7 cellular contexts compared by ENCODE assay signal in genomic region chr5:143403607-143404415, GRCh38. TPM values are rescaled to one million over a fixed set of nuclear protein-coding genes. Genes with fewer than 3 reads are reported as not detected.
DNase-seq lines count a peak whose midpoint lies in the region; TF ChIP-seq lines count a peak whose summit lies in the region.

TSS of gene NR3C1 (minus strand) at chr5:143403686. CDS start at chr5:143400839, 2,847 bp downstream.

- H3K27ac ChIP-seq in sigmoid colon, result peak within 1 kb of the TSS; percentile 99

- CTCF ChIA-PET in HEK293T (lab: Yijun Ruan, JAX), result interaction anchor here (0.6 to 1.6 kb wide), 5 partner anchors 43 to 599 kb away, joined by 3 to 5 read pairs (median 3); no protein-coding TSS in a partner anchor

- no peaks in the 10 kb centered on the region for H3K27me3 ChIP-seq in sigmoid colon

- no peak for TF ChIP-seq POLR2A in sigmoid colon (IDR thresholded peaks at IDR 0.05)

- H3K9me3 ChIP-seq in sigmoid colon, result no peaks in the 10 kb centered on the region

- TF ChIP-seq CTCF in GM12874 (IDR thresholded peaks at IDR 0.05; ENCODE audit: insufficient read depth, low read depth, low read length), result peak; percentile 81
- peak in 3 of 4 experiments; percentile 33 to 44 (median 38) for TF ChIP-seq CTCF in sigmoid colon (IDR thresholded peaks at IDR 0.05)

- peaks cover 0 to 39% (median 31%) of the 10 kb centered on the region in 4 donors for H3K4me1 ChIP-seq in sigmoid colon

- intact Hi-C loops in sigmoid colon (cut with DNase I), result loop anchor here (2.0 to 10.0 kb wide), 7 partner anchors 103 to 771 kb away; partner anchors contain the start of genes ARHGAP26, KCTD16 and YIPF5

- POLR2A ChIA-PET in HEK293T (lab: Yijun Ruan, JAX), result interaction anchor here (0.8 to 2.0 kb wide), 16 partner anchors 14 to 744 kb away, joined by 3 to 7 read pairs (median 4); no protein-coding TSS in a partner anchor

- no peak for TF ChIP-seq EP300 in sigmoid colon (IDR thresholded peaks at IDR 0.05)

- WGBS in sigmoid colon, 2 donors, result 1% methylated on average over 111 of the region's 111 CpGs

- H3K36me3 ChIP-seq in sigmoid colon, result no peaks in the 10 kb centered on the region

- H3K4me3 ChIP-seq in sigmoid colon, result peak within 1 kb of the TSS; percentile 84 to 89 (median 88)

- DNase-seq in HEK293T (ENCODE audit: extremely low spot score) (peak; percentile 66), NAMALWA (ENCODE audit: low spot score) (peak; percentile 86), T1000 (lab: John Stamatoyannopoulos, UW) (peak; percentile 83), astrocyte of the hippocampus (ENCODE audit: low read depth, low spot score) (peak; percentile 95), hypothalamus (lab: John Stamatoyannopoulos, UW) (peak; percentile 39 to 94 (median 86)), sigmoid colon (peak; percentile 94)

TF ChIP-seq in HEK293T, 16 proteins besides CTCF, POLR2A, EP300 and RAD21:
- no peak for TF ChIP-seq TARDBP (IDR thresholded peaks at IDR 0.05)
- no peak for TF ChIP-seq LEF1 (IDR thresholded peaks at IDR 0.05; ENCODE audit: borderline replicate concordance)
- TF ChIP-seq L3MBTL2 (conservative IDR thresholded peaks at IDR 0.05), result no peak
- TF ChIP-seq FOXA1 (IDR thresholded peaks at IDR 0.05), result no peak
- no peak for TF ChIP-seq ELF4 (IDR thresholded peaks at IDR 0.05)
- TF ChIP-seq BHLHE40 (IDR thresholded peaks at IDR 0.05; ENCODE audit: borderline replicate concordance), result no peak
- TF ChIP-seq SP1 (IDR thresholded peaks at IDR 0.05), result no peak
- no peak for TF ChIP-seq FOXM1 (IDR thresholded peaks at IDR 0.05; ENCODE audit: borderline replicate concordance)
- no peak for TF ChIP-seq HDGF (IDR thresholded peaks at IDR 0.05; ENCODE audit: borderline replicate concordance)
- TF ChIP-seq NFRKB (IDR thresholded peaks at IDR 0.05), result no peak
- no peak for TF ChIP-seq FOXK2 (IDR thresholded peaks at IDR 0.05)
- no peak for TF ChIP-seq CTBP1 (IDR thresholded peaks at IDR 0.05; ENCODE audit: borderline replicate concordance)
- TF ChIP-seq PKNOX1 (IDR thresholded peaks at IDR 0.05), result no peak
- no peak for TF ChIP-seq SUZ12 (IDR thresholded peaks at IDR 0.05)
- TF ChIP-seq ZNF384 (IDR thresholded peaks at IDR 0.05), result no peak

RNA-seq across cellular contexts. Expression of gene NR3C1, which starts in this region (rescaled TPM):
- total RNA-seq in sigmoid colon, result 10 to 100 TPM; 36.0 to 65.6 (median 49.9) TPM
- polyA plus RNA-seq in sigmoid colon, result 10 to 100 TPM in 1 of 3 donors, 1 to 10 TPM in 2; 5.5 to 11.9 (median 9.6) TPM

Comparison
In these comparisons a context has a peak if more than half of its experiments do, and no peak if none do; other contexts are left out.
1. Peak in every context shown above with its lines: DNase-seq, H3K4me3 ChIP-seq and H3K27ac ChIP-seq.